ENCODE assay signal across 2 cellular contexts in genomic region chr1:1598051-1598719, GRCh38.
TF ChIP-seq lines count a peak whose summit lies in the region.

No MANE protein-coding gene starts in this region.

TF ChIP-seq in HCT116, 20 proteins besides CTCF, POLR2A, EP300 and RAD21:
- TF ChIP-seq EZH2phosphoT487 (IDR thresholded peaks at IDR 0.05; ENCODE audit: borderline replicate concordance) (no peak), EZH2 (IDR thresholded peaks at IDR 0.05) (no peak), FOSL1 (IDR thresholded peaks at IDR 0.05; ENCODE audit: low read depth) (no peak), CEBPB (IDR thresholded peaks at IDR 0.05; ENCODE audit: low read depth) (no peak), ELF1 (IDR thresholded peaks at IDR 0.05; ENCODE audit: borderline replicate concordance, low read depth) (no peak), ZBTB33 (IDR thresholded peaks at IDR 0.05; ENCODE audit: extremely low read depth, insufficient replicate concordance, low read length) (no peak), YY1 (IDR thresholded peaks at IDR 0.05; ENCODE audit: extremely low read depth, insufficient replicate concordance, low read depth, low read length) (no peak), EGR1 (IDR thresholded peaks at IDR 0.05; ENCODE audit: low read depth) (no peak), ATF3 (IDR thresholded peaks at IDR 0.05) (no peak), ZFX (IDR thresholded peaks at IDR 0.05) (no peak), SIN3A (IDR thresholded peaks at IDR 0.05; ENCODE audit: low read depth) (no peak), ZNF274 (IDR thresholded peaks at IDR 0.05; ENCODE audit: low read depth, low read length) (no peak)

TF ChIP-seq in K562, 482 proteins besides CTCF, POLR2A, EP300 and RAD21:
- TF ChIP-seq POLR2G (IDR thresholded peaks at IDR 0.05; ENCODE audit: low read depth, low read length) (0 out of 2 replicates have a peak, but pooled peaks have one; percentile 9), ZNF124 (CRISPR knock-in tag; IDR thresholded peaks at IDR 0.05) (peak; percentile 39; the same call in 1 of the 2 replicates), ELF1 (tag; IDR thresholded peaks at IDR 0.05) (no peak), OTX1 (CRISPR knock-in tag; IDR thresholded peaks at IDR 0.05) (no peak), ZNF41 (CRISPR knock-in tag; conservative IDR thresholded peaks at IDR 0.05) (no peak), HMGXB4 (CRISPR knock-in tag; IDR thresholded peaks at IDR 0.05) (no peak), ZNF232 (CRISPR knock-in tag; IDR thresholded peaks at IDR 0.05) (0 out of 2 replicates have a peak, but pooled peaks have one; percentile 40), CTCFL (IDR thresholded peaks at IDR 0.05; ENCODE audit: borderline replicate concordance, insufficient read depth, low read depth, low read length, poor library complexity, severe bottlenecking) (no peak), ZFP91 (CRISPR knock-in tag; IDR thresholded peaks at IDR 0.05) (0 out of 2 replicates have a peak, but pooled peaks have one; percentile 20), NCOR1 (IDR thresholded peaks at IDR 0.05) (no peak), RBFOX2 (IDR thresholded peaks at IDR 0.05; ENCODE audit: low read depth, low read length) (peak; percentile 29; the same call in 1 of the 2 replicates), CREB1 (IDR thresholded peaks at IDR 0.05) (no peak), CREB1 (CRISPR knock-in tag; IDR thresholded peaks at IDR 0.05) (0 out of 2 replicates have a peak, but pooled peaks have one; percentile 5)
TF ChIP-seq in K562: peak in this region for 6.
